ENCODE assay signal across 8 cellular contexts in the genomic region with DNA sequence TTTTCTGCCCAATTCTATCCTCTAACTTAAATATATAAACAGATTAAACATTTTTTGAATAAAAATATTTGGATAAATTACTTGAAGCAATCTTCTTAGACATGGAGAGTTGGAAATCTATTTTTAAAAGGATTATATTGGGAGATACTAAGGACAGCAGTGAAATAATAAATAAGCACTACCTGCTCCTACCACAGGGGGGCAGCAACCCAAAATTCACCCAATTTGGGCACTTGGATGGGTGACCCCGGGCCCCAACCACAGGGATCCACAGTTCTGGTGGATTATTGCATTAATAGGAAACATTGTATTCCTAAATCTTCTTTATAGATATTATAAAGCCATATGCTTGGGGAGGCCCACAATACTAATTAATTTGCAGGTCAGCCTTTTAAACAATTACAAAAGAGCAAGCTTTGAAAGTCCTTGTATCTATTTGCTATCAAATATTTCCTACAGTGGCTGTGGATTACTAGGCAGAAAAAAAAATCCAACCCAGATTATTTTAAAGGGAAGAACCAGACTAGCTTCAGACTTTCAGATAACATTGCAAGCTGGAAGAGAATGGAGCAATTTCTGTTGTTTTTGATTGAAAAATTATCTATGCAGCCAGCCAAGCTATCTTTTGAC.
DNase-seq lines count a peak whose midpoint lies in the region; ATAC-seq and TF ChIP-seq lines count a peak whose summit lies in the region.

No MANE protein-coding gene starts in this region.

- intact Hi-C loops in Caco-2 (cut with micrococcal nuclease; ENCODE audit: unreplicated experiment) (loop anchor here (1.0 to 5.0 kb wide), 2 partner anchors 121 to 287 kb away; no protein-coding TSS in a partner anchor), body of pancreas (cut with DNase I) (loop anchor here (10.0 kb wide), 1 partner anchor 125 kb away; no protein-coding TSS in a partner anchor)

- H3K9me3 ChIP-seq in Caco-2: no peaks in the 10 kb centered on the region
- no peaks in the 10 kb centered on the region for H3K9me3 ChIP-seq in MG63
- H3K9me3 ChIP-seq in body of pancreas: no peaks in the 10 kb centered on the region

- H3K4me1 ChIP-seq in Caco-2 (no peaks in the 10 kb centered on the region), body of pancreas (no peaks in the 10 kb centered on the region)

- no peak overlapping the region for H3K4me3 ChIP-seq in Caco-2 (ENCODE audit: low read depth, low read length)
- no peak overlapping the region for H3K4me3 ChIP-seq in MG63
- no peak overlapping the region for H3K4me3 ChIP-seq in body of pancreas

- POLR2A ChIA-PET in Caco-2 (lab: Charles Lee): interaction anchor here (0.8 kb wide), 1 partner anchor 311 kb away, joined by 3 read pairs; no protein-coding TSS in a partner anchor

- peak in 1 of 2 experiments; percentile 55 for DNase-seq in Caco-2
- DNase-seq in MG63: peak; percentile 17
- peak; percentile 32 to 58 (median 46) for DNase-seq in body of pancreas
- peak; percentile 18 to 25 for DNase-seq in memory B cell (ENCODE audit: low spot score in 2 of 2)
- no peak for DNase-seq in medulla oblongata (ENCODE audit: extremely low spot score)
- no peak for DNase-seq in NCI-H187 (lab: John Stamatoyannopoulos, UW)
- DNase-seq in NCI-H2171 (lab: John Stamatoyannopoulos, UW): no peak

- H3K4me1 Mint-ChIP-seq in Caco-2 (ENCODE audit: low read depth, unreplicated experiment): no peaks in the 10 kb centered on the region
- H3K4me1 Mint-ChIP-seq in memory B cell: no peaks in the 10 kb centered on the region

- CTCF ChIA-PET in Caco-2 (lab: Charles Lee): interaction anchor here (0.8 kb wide), 1 partner anchor 289 kb away, joined by 4 read pairs; no protein-coding TSS in a partner anchor

- no peak overlapping the region for H3K27ac Mint-ChIP-seq in Caco-2 (ENCODE audit: unreplicated experiment)
- H3K27ac Mint-ChIP-seq in memory B cell: no peak overlapping the region

- no peak for TF ChIP-seq POLR2A in body of pancreas (IDR thresholded peaks at IDR 0.05)

- ATAC-seq in GM19035 (IDR thresholded peaks at IDR 0.05; ENCODE audit: unreplicated experiment): peak; percentile 64
- ATAC-seq in body of pancreas: peak; percentile 60
- no peak for ATAC-seq in memory B cell (ENCODE audit: low read depth)

- H3K27me3 Mint-ChIP-seq in Caco-2 (ENCODE audit: insufficient read depth, unreplicated experiment) (no peaks in the 10 kb centered on the region), memory B cell (no peaks in the 10 kb centered on the region)

- TF ChIP-seq CTCF in Caco-2 (IDR thresholded peaks at IDR 0.05; ENCODE audit: insufficient read depth in 1 of 2, low read depth in 1 of 2, low read length in 1 of 2, severe bottlenecking in 1 of 2, unreplicated experiment in 1 of 2) (peak; percentile 68 to 87), body of pancreas (IDR thresholded peaks at IDR 0.05) (peak; percentile 61 to 97 (median 70))

- H3K9me3 Mint-ChIP-seq in Caco-2 (ENCODE audit: unreplicated experiment) (no peaks in the 10 kb centered on the region), memory B cell (no peaks in the 10 kb centered on the region)

- no TSS peak for BruUV-seq in Caco-2 (replicated peaks; lab: Mats Ljungman, UMichigan)

- WGBS in body of pancreas, 2 donors: 0 to 4% methylated on average over 1 of the region's 1 CpG

- H3K27me3 ChIP-seq in Caco-2 (replicated peaks; ENCODE audit: control insufficient read depth, insufficient read depth, low read length): no peaks in the 10 kb centered on the region
- no peaks in the 10 kb centered on the region for H3K27me3 ChIP-seq in MG63
- H3K27me3 ChIP-seq in body of pancreas: no peaks in the 10 kb centered on the region

- H3K36me3 Mint-ChIP-seq in Caco-2 (ENCODE audit: insufficient read depth, unreplicated experiment) (no peaks in the 10 kb centered on the region), memory B cell (no peaks in the 10 kb centered on the region)

- H3K4me3 Mint-ChIP-seq in Caco-2 (ENCODE audit: unreplicated experiment) (no peak overlapping the region), memory B cell (no peak overlapping the region)

- H3K27ac ChIP-seq in body of pancreas: no peak overlapping the region

- H3K36me3 ChIP-seq in Caco-2 (ENCODE audit: control insufficient read depth, insufficient read depth, low read length) (no peaks in the 10 kb centered on the region), MG63 (no peaks in the 10 kb centered on the region), body of pancreas (replicated peaks in 1 of 2; ENCODE audit: insufficient read depth in 1 of 2, low read depth in 2 of 2) (no peaks in the 10 kb centered on the region)

Comparison
In these comparisons a context has a peak if more than half of its experiments do, and no peak if none do; other contexts are left out.
1. DNase-seq: peak in MG63 (single experiment), body of pancreas (4 of 4) and memory B cell (2 of 2); none in medulla oblongata (single experiment), NCI-H187 (0 of 2) and NCI-H2171 (single experiment).